Comparison of ENCODE assay signal across 7 cellular contexts in genomic region chr17:30714825-30715622, GRCh38.
A peak's percentile ranks its signal among the peaks of the same experiment; 100 is the strongest.
DNase-seq lines count a peak whose midpoint lies in the region; ATAC-seq, FAIRE-seq and TF ChIP-seq lines count a peak whose summit lies in the region.
"Not testable (repeated sequence)": the region's sequence is repeated elsewhere in the genome, so short reads cannot be mapped to it uniquely, and the experiment has no call there.

No MANE protein-coding gene starts in this region.

- FAIRE-seq in bronchial epithelial cell (lab: Jason Lieb, UNC), result not testable (repeated sequence)

- H3K79me2 ChIP-seq in OCI-LY3 (ENCODE audit: low read length), result peaks cover 84% of the 10 kb centered on the region

- H3K9me3 ChIP-seq in OCI-LY3 (ENCODE audit: insufficient read depth, low read length), result not testable (repeated sequence)

- ATAC-seq in HG03354 (IDR thresholded peaks at IDR 0.05; ENCODE audit: poor library complexity, severe bottlenecking, unreplicated experiment), result peak; percentile 74

- not testable (repeated sequence) for H3K9ac ChIP-seq in OCI-LY3 (ENCODE audit: low read length)

- H2AFZ ChIP-seq in OCI-LY3 (ENCODE audit: low read depth, low read length), result not testable (repeated sequence)

- not testable (repeated sequence) for H3K4me2 ChIP-seq in OCI-LY3 (ENCODE audit: low read length)

- TF ChIP-seq CTCF in GM12875 (IDR thresholded peaks at IDR 0.05; ENCODE audit: borderline replicate concordance, insufficient read depth, low read depth, low read length) (peak; percentile 78), OCI-LY3 (IDR thresholded peaks at IDR 0.05; ENCODE audit: low read depth, low read length) (peak; percentile 52), bronchial epithelial cell (IDR thresholded peaks at IDR 0.05; ENCODE audit: insufficient read depth, low read length, severe bottlenecking) (peak; percentile 48)

- H4K20me1 ChIP-seq in OCI-LY3 (ENCODE audit: insufficient read depth, low read length), result peaks cover 58% of the 10 kb centered on the region

- not testable (repeated sequence) for H3K4me1 ChIP-seq in OCI-LY3 (ENCODE audit: low read length)

- intact Hi-C loops in posterior vena cava (cut with DNase I), result not testable (repeated sequence)

- H3K4me3 ChIP-seq in GM12875 (ENCODE audit: low read depth, low read length); OCI-LY3 (ENCODE audit: low read length); bronchial epithelial cell (ENCODE audit: low read depth, low read length): not testable (repeated sequence)

- H3K36me3 ChIP-seq in OCI-LY3 (replicated peaks; ENCODE audit: low read depth, low read length); bronchial epithelial cell (ENCODE audit: control insufficient read depth, insufficient read depth, low read length): not testable (repeated sequence)

- not testable (repeated sequence) for H3K27ac ChIP-seq in OCI-LY3 (ENCODE audit: low read length)

- H3K27me3 ChIP-seq in OCI-LY3 (ENCODE audit: low read depth, low read length); bronchial epithelial cell (ENCODE audit: control insufficient read depth, insufficient read depth, low read length): not testable (repeated sequence)

- peak; percentile 32 to 41 for DNase-seq in activated CD4-positive, alpha-beta T cell treated with anti-CD3 and anti-CD28 coated beads, Interleukin-2, amount 50 U/mL, for 4 hours
- not testable (repeated sequence) for DNase-seq in bronchial epithelial cell (ENCODE audit: low read depth)
- DNase-seq in hepatic stellate cell (ENCODE audit: low spot score) (peak; percentile 26), posterior vena cava (ENCODE audit: low spot score) (peak; percentile 82)
